9 cellular contexts compared by ENCODE assay signal in genomic region chr1:55478742-55479141, GRCh38.
DNase-seq lines count a peak whose midpoint lies in the region; ATAC-seq and TF ChIP-seq lines count a peak whose summit lies in the region.
"Had no signal": no experiment of that assay in that cellular context is flagged by ENCODE, and none has a peak within 500 bp of the region (broad histone marks: within the 10 kb centered on the region; RNA-seq: fewer than 3 reads in every experiment).

No MANE protein-coding gene starts in this region.

- intact Hi-C loops in IMR-90 (cut with micrococcal nuclease) (no loop called here), left cardiac atrium (cut with DNase I) (no loop called here)

- no peaks in the 10 kb centered on the region for H3K36me3 Mint-ChIP-seq in T-helper 2 cell treated with Interferon-gamma antibody and Interleukin-4, amounts not matched to agents 5 μg/mL and 100 μg/mL, for 36 hours (ENCODE audit: low read depth)

- no TSS peak for BruUV-seq in IMR-90 (replicated peaks; lab: Mats Ljungman, UMichigan)

- H3K56ac ChIP-seq in IMR-90 (ENCODE audit: extremely low read depth, insufficient read depth, low read length): no peak overlapping the region

- peak overlapping the region; percentile 65; the same call in 1 of the 2 replicates for H3K4ac ChIP-seq in IMR-90 (ENCODE audit: low read depth, low read length)

- no CpG with 5 or more reads among the region's 2 CpGs for WGBS in IMR-90 (ENCODE audit: extremely low coverage in 2 of 2, insufficient read length in 1 of 2), 2 experiments
- WGBS in hepatocyte (ENCODE audit: low lambda C conversion rate, missing lambda C conversion rate): 78% methylated on average over 2 of the region's 2 CpGs

- peak; percentile 67 for TF ChIP-seq RAD21 in IMR-90 (IDR thresholded peaks at IDR 0.05; ENCODE audit: low read length)

- no peaks in the 10 kb centered on the region for H3K9me3 ChIP-seq in IMR-90 (ENCODE audit: control insufficient read depth, insufficient read depth, low read length)
- no peaks in the 10 kb centered on the region for H3K9me3 ChIP-seq in hepatocyte (ENCODE audit: low read depth)

- dilution Hi-C loops in IMR-90 (cut with HindIII; ENCODE audit: low sequenced_read_pairs, unreplicated experiment): no loop called here

- no peaks in the 10 kb centered on the region for H3K9me2 ChIP-seq in hepatocyte (replicated peaks; ENCODE audit: insufficient read depth)

- H3K4me2 ChIP-seq in IMR-90 (ENCODE audit: low read depth, low read length) (no peak overlapping the region), hepatocyte (no peak overlapping the region)

- peak overlapping the region; percentile 84; the same call in 2 of the 3 replicates for H2BK15ac ChIP-seq in IMR-90 (ENCODE audit: low read depth, low read length)

- H3K27ac ChIP-seq in IMR-90 (ENCODE audit: insufficient read depth, low read length): no peak overlapping the region
- H3K27ac ChIP-seq in hepatocyte: peak overlapping the region; percentile 90

- H4K20me1 ChIP-seq in IMR-90 (ENCODE audit: insufficient read depth, low read length): no peaks in the 10 kb centered on the region
- no peaks in the 10 kb centered on the region for H4K20me1 ChIP-seq in hepatocyte (ENCODE audit: insufficient read depth, poor library complexity, severe bottlenecking)

- TF ChIP-seq CTCF in IMR-90 (conservative IDR thresholded peaks at IDR 0.05; ENCODE audit: low read depth, low read length) (peak; percentile 53), hepatocyte (IDR thresholded peaks at IDR 0.05; ENCODE audit: poor library complexity) (no peak)

- no peak for TF ChIP-seq POLR2A in IMR-90 (IDR thresholded peaks at IDR 0.05; ENCODE audit: low read depth, low read length)

- H2BK120ac ChIP-seq in IMR-90 (ENCODE audit: low read depth, low read length): peak overlapping the region; percentile 81

- no peak overlapping the region for H3K23ac ChIP-seq in IMR-90 (ENCODE audit: low read depth, low read length)

- H2AFZ ChIP-seq in IMR-90 (replicated peaks; ENCODE audit: low read length, poor library complexity) (no peak overlapping the region), hepatocyte (no peak overlapping the region)

- peak overlapping the region; percentile 35 to 80; a peak in 2 of 4 replicates for H4K8ac ChIP-seq in IMR-90 (ENCODE audit: low read depth in 2 of 2, low read length in 2 of 2)

- peaks cover 4% of the 10 kb centered on the region for H3K4me1 ChIP-seq in IMR-90 (ENCODE audit: control insufficient read depth, insufficient read depth, low read length)
- H3K4me1 ChIP-seq in hepatocyte (ENCODE audit: insufficient read depth): peaks cover 21% of the 10 kb centered on the region

- H2BK5ac ChIP-seq in IMR-90 (ENCODE audit: low read depth, low read length, poor library complexity, severe bottlenecking): peak overlapping the region; percentile 40

- no peak overlapping the region for H2AK9ac ChIP-seq in IMR-90 (replicated peaks; ENCODE audit: low read depth, low read length, poor library complexity)

- peak overlapping the region; percentile 62; the same call in 1 of the 2 replicates for H3K14ac ChIP-seq in IMR-90 (replicated peaks; ENCODE audit: low read depth, low read length)

- H4K5ac ChIP-seq in IMR-90 (ENCODE audit: low read depth, low read length): peak overlapping the region; percentile 78; the same call in 1 of the 2 replicates

- H3K27me3 ChIP-seq in IMR-90 (ENCODE audit: control insufficient read depth, insufficient read depth, low read length): no peaks in the 10 kb centered on the region
- H3K27me3 ChIP-seq in hepatocyte: no peaks in the 10 kb centered on the region

- H3K9me1 ChIP-seq in IMR-90 (ENCODE audit: insufficient read depth, low read length): no peaks in the 10 kb centered on the region

- no peak overlapping the region for H3K27ac Mint-ChIP-seq in T-helper 2 cell treated with Interferon-gamma antibody and Interleukin-4, amounts not matched to agents 5 μg/mL and 100 μg/mL, for 36 hours

- no peak overlapping the region for H3K4me3 Mint-ChIP-seq in T-helper 2 cell treated with Interferon-gamma antibody and Interleukin-4, amounts not matched to agents 5 μg/mL and 100 μg/mL, for 36 hours

- H3K27me3 Mint-ChIP-seq in T-helper 2 cell treated with Interferon-gamma antibody and Interleukin-4, amounts not matched to agents 5 μg/mL and 100 μg/mL, for 36 hours (ENCODE audit: low read depth): peaks cover 12% of the 10 kb centered on the region

- peak overlapping the region; percentile 69 for H4K91ac ChIP-seq in IMR-90 (ENCODE audit: insufficient read depth, low read depth, low read length)

- H3K36me3 ChIP-seq in IMR-90 (ENCODE audit: control insufficient read depth, insufficient read depth, low read length) (no peaks in the 10 kb centered on the region), hepatocyte (replicated peaks; ENCODE audit: insufficient read depth, low read depth) (no peaks in the 10 kb centered on the region)

- no peak overlapping the region for H3K9ac ChIP-seq in IMR-90 (ENCODE audit: low read depth, low read length)

- H3K9me3 Mint-ChIP-seq in T-helper 2 cell treated with Interferon-gamma antibody and Interleukin-4, amounts not matched to agents 5 μg/mL and 100 μg/mL, for 36 hours: no peaks in the 10 kb centered on the region

- H3K79me1 ChIP-seq in IMR-90 (ENCODE audit: low read depth in 1 of 2, low read length in 2 of 2): no peaks in the 10 kb centered on the region

- peak overlapping the region; percentile 91 for H2BK20ac ChIP-seq in IMR-90 (ENCODE audit: low read depth, low read length)

- peak; percentile 48; the same call in 1 of the 2 replicates for ATAC-seq in IMR-90 (ENCODE audit: low read depth)
- ATAC-seq in GM21528 (IDR thresholded peaks at IDR 0.05; ENCODE audit: low FRiP score, unreplicated experiment): no peak
- ATAC-seq in left cardiac atrium: no peak
- ATAC-seq in GM18858 (IDR thresholded peaks at IDR 0.05; ENCODE audit: unreplicated experiment): no peak

- no peak overlapping the region for H3K4me3 ChIP-seq in IMR-90 (ENCODE audit: insufficient read depth, low read depth, low read length)
- no peak overlapping the region for H3K4me3 ChIP-seq in hepatocyte
- H3K4me3 ChIP-seq: lung had no signal

- POLR2A ChIA-PET in IMR-90 (lab: Charles Lee; ENCODE audit: unreplicated experiment): no interaction called here

- peak overlapping the region; percentile 48; the same call in 1 of the 2 replicates for H2AK5ac ChIP-seq in IMR-90 (ENCODE audit: low read depth, low read length)

- CTCF ChIA-PET in IMR-90 (lab: Yijun Ruan, JAX): interaction anchor here (0.7 to 1.3 kb wide), 7 partner anchors 12 to 1231 kb away, joined by 3 to 5 read pairs (median 3); partner anchors contain the start of gene PLPP3

- no peaks in the 10 kb centered on the region for H3K79me2 ChIP-seq in hepatocyte

- no peaks in the 10 kb centered on the region for H3K4me1 Mint-ChIP-seq in T-helper 2 cell treated with Interferon-gamma antibody and Interleukin-4, amounts not matched to agents 5 μg/mL and 100 μg/mL, for 36 hours (ENCODE audit: low read depth)

- DNase-seq in COLO829 (ENCODE audit: low spot score): peak; percentile 54
- peak; percentile 51 for DNase-seq in IMR-90
- peak; percentile 11 for DNase-seq in RPMI8226
- DNase-seq in hepatocyte (ENCODE audit: low spot score): no peak
- no peak for DNase-seq in T-helper 2 cell treated with Interferon-gamma antibody and Interleukin-4, amounts not matched to agents 5 μg/mL and 100 μg/mL, for 36 hours (ENCODE audit: low spot score)
- no peak for DNase-seq in left cardiac atrium

- in situ Hi-C loops in IMR-90 (cut with MboI; ENCODE audit: low sequenced_read_pairs): no loop called here

- peak overlapping the region; percentile 63 for H3K18ac ChIP-seq in IMR-90 (ENCODE audit: low read depth, low read length)

TF ChIP-seq in IMR-90, 13 proteins besides CTCF, POLR2A, EP300 and RAD21:
- no peak for TF ChIP-seq FOS (IDR thresholded peaks at IDR 0.05; ENCODE audit: low read depth, low read length)
- no peak for TF ChIP-seq RCOR1 (IDR thresholded peaks at IDR 0.05; ENCODE audit: insufficient replicate concordance, low read length)
- TF ChIP-seq MAFK (IDR thresholded peaks at IDR 0.05; ENCODE audit: low read depth, low read length): no peak
- no peak for TF ChIP-seq RFX5 (IDR thresholded peaks at IDR 0.05; ENCODE audit: low read depth, low read length)
- TF ChIP-seq SMC3 (IDR thresholded peaks at IDR 0.05; ENCODE audit: low read depth, low read length): peak; percentile 61

Comparison
In these comparisons a context has a peak if more than half of its experiments do, and no peak if none do; other contexts are left out.
1. DNase-seq: peak in COLO829 (single experiment), IMR-90 (single experiment) and RPMI8226 (single experiment); none in hepatocyte (single experiment), T-helper 2 cell treated with Interferon-gamma antibody and Interleukin-4, amounts not matched to agents 5 μg/mL and 100 μg/mL, for 36 hours (single experiment) and left cardiac atrium (single experiment).